ENCODE assay signal across 9 cellular contexts in genomic region chr1:27960762-27961645, GRCh38. TPM values are rescaled to one million over a fixed set of nuclear protein-coding genes. Genes with fewer than 3 reads are reported as not detected.
DNase-seq lines count a peak whose midpoint lies in the region; ATAC-seq and TF ChIP-seq lines count a peak whose summit lies in the region.
"Had no signal": no experiment of that assay in that cellular context is flagged by ENCODE, and none has a peak within 500 bp of the region (broad histone marks: within the 10 kb centered on the region; RNA-seq: fewer than 3 reads in every experiment).

No MANE protein-coding gene starts in this region.

- H3K36me3 ChIP-seq in left lung: peaks cover 0 to 29% of the 10 kb centered on the region in 2 donors

- CTCF ChIA-PET in activated CD4-positive, alpha-beta T cell treated with anti-CD3 and anti-CD28 coated beads, Interleukin-2, amount 10 ng/mL, durations not matched to agents 7 days and 5 days (lab: Charles Lee): interaction anchor here (0.6 to 2.6 kb wide), 10 partner anchors 10 to 27 kb away, joined by 3 to 15 read pairs (median 5); no protein-coding TSS in a partner anchor

- H3K9me3 ChIP-seq in left lung: no peaks in the 10 kb centered on the region

- H3K27ac Mint-ChIP-seq in activated CD4-positive, alpha-beta T cell treated with anti-CD3 and anti-CD28 coated beads, Interleukin-2, amount 10 ng/mL, durations not matched to agents 7 days and 5 days: peak overlapping the region; percentile 64

- H3K27me3 ChIP-seq in left lung: no peaks in the 10 kb centered on the region

- POLR2A ChIA-PET in activated CD4-positive, alpha-beta T cell treated with anti-CD3 and anti-CD28 coated beads, Interleukin-2, amount 10 ng/mL, durations not matched to agents 7 days and 5 days (lab: Charles Lee): interaction anchor here (0.5 kb wide), 1 partner anchor 1700 kb away, joined by 3 read pairs; no protein-coding TSS in a partner anchor

- H3K4me1 Mint-ChIP-seq in activated CD4-positive, alpha-beta T cell treated with anti-CD3 and anti-CD28 coated beads, Interleukin-2, amount 10 ng/mL, durations not matched to agents 7 days and 5 days: peaks cover 32% of the 10 kb centered on the region

- H3K27me3 Mint-ChIP-seq in activated CD4-positive, alpha-beta T cell treated with anti-CD3 and anti-CD28 coated beads, Interleukin-2, amount 10 ng/mL, durations not matched to agents 7 days and 5 days: no peaks in the 10 kb centered on the region

- ATAC-seq in left lung: peak; percentile 3
- ATAC-seq in esophagus mucosa: no peak
- ATAC-seq in HG02588 (IDR thresholded peaks at IDR 0.05; ENCODE audit: unreplicated experiment): no peak
- ATAC-seq in GM21825 (IDR thresholded peaks at IDR 0.05; ENCODE audit: unreplicated experiment): no peak

- DNase-seq in activated CD4-positive, alpha-beta T cell treated with anti-CD3 and anti-CD28 coated beads, Interleukin-2, amount 10 ng/mL, durations not matched to agents 7 days and 5 days: no peak
- DNase-seq in activated CD4-positive, alpha-beta T cell treated with anti-CD3 and anti-CD28 coated beads, Interleukin-2, amount 50 U/mL, for 4 hours: no peak
- DNase-seq in astrocyte of the hippocampus (ENCODE audit: low read depth, low spot score) (peak; percentile 52), left lung (no peak)
- DNase-seq: NCI-H69 had no signal

- H3K27ac ChIP-seq in left lung (peak overlapping the region; percentile 93 to 95), temporal lobe (ENCODE audit: low read depth, low read length) (peak overlapping the region; percentile 40)

- H3K4me1 ChIP-seq in left lung: peaks cover 8 to 34% of the 10 kb centered on the region in 2 donors

- peaks cover 5% of the 10 kb centered on the region for H3K36me3 Mint-ChIP-seq in activated CD4-positive, alpha-beta T cell treated with anti-CD3 and anti-CD28 coated beads, Interleukin-2, amount 10 ng/mL, durations not matched to agents 7 days and 5 days (ENCODE audit: low read depth)

- peak overlapping the region; percentile 79 for H3K4me3 Mint-ChIP-seq in activated CD4-positive, alpha-beta T cell treated with anti-CD3 and anti-CD28 coated beads, Interleukin-2, amount 10 ng/mL, durations not matched to agents 7 days and 5 days

- H3K4me3 ChIP-seq in left lung: peak overlapping the region; percentile 57 to 81

- no peaks in the 10 kb centered on the region for H3K9me3 Mint-ChIP-seq in activated CD4-positive, alpha-beta T cell treated with anti-CD3 and anti-CD28 coated beads, Interleukin-2, amount 10 ng/mL, durations not matched to agents 7 days and 5 days

- no peak for TF ChIP-seq CTCF in left lung (IDR thresholded peaks at IDR 0.05)

- intact Hi-C loops in left lung (cut with DNase I): no loop called here

RNA-seq across cellular contexts. Expression of gene XKR8, which starts 1.2 kb away (rescaled TPM):
- total RNA-seq in activated CD4-positive, alpha-beta T cell treated with anti-CD3 and anti-CD28 coated beads, Interleukin-2, amount 10 ng/mL, durations not matched to agents 7 days and 5 days: 1 to 10 TPM; 7.6 to 7.8 TPM
- total RNA-seq in left lung (10 to 100 TPM in 1 of 2 donors, 1 to 10 TPM in 1; 8.8 to 10.3 TPM), temporal lobe (2.5 TPM), esophagus mucosa (3.5 TPM)

RNA-seq across cellular contexts. Expression of gene SMPDL3B, which starts 26.2 kb away (rescaled TPM):
- under 1 TPM; 0.20 to 0.21 TPM for total RNA-seq in activated CD4-positive, alpha-beta T cell treated with anti-CD3 and anti-CD28 coated beads, Interleukin-2, amount 10 ng/mL, durations not matched to agents 7 days and 5 days
- total RNA-seq in left lung (10 to 100 TPM; 14.8 to 15.7 TPM), temporal lobe (0.25 TPM), esophagus mucosa (1.8 TPM)

RNA-seq across cellular contexts. Expression of gene RPA2, which starts 46.6 kb away (rescaled TPM):
- total RNA-seq in activated CD4-positive, alpha-beta T cell treated with anti-CD3 and anti-CD28 coated beads, Interleukin-2, amount 10 ng/mL, durations not matched to agents 7 days and 5 days: 10 to 100 TPM; 62.7 to 63.8 TPM
- total RNA-seq in left lung (10 to 100 TPM; 21.1 to 29.8 TPM), temporal lobe (50.2 TPM), esophagus mucosa (18.8 TPM)
